23 cellular contexts compared by ENCODE assay signal in the genomic region with DNA sequence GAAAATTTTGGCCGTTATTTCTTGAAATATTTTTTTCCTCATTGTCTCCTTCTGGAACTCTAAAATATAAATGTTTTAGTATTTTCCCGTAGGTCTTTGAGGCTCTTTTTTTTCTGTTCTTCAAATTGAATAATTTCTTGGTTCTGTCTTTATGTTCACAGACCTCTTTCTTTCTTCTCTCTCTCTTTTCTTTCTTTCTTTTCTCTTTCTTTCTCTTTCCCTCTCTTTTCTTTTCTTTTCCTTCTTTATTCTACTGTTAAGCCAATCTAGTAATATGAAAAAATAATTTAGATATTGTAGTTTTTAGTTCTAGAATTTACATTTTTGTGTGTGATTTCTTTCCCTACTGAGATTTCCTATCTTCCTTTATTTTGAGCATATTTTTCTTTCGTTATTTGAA. TPM values are rescaled to one million over a fixed set of nuclear protein-coding genes. Genes with fewer than 3 reads are reported as not detected.
DNase-seq lines count a peak whose midpoint lies in the region; ATAC-seq, FAIRE-seq and TF ChIP-seq lines count a peak whose summit lies in the region.
"Had no signal": no experiment of that assay in that cellular context is flagged by ENCODE, and none has a peak within 500 bp of the region (broad histone marks: within the 10 kb centered on the region; RNA-seq: fewer than 3 reads in every experiment).

No MANE protein-coding gene starts in this region.

- intact Hi-C loops in sigmoid colon (cut with DNase I) (no loop called here), Caco-2 (cut with micrococcal nuclease; ENCODE audit: unreplicated experiment) (no loop called here)

- no peaks in the 10 kb centered on the region for H3K27me3 Mint-ChIP-seq in Caco-2 (ENCODE audit: insufficient read depth, unreplicated experiment)

- BruUV-seq in Caco-2 (replicated peaks; lab: Mats Ljungman, UMichigan): no TSS peak

- peaks cover 100% of the 10 kb centered on the region for H3K79me2 ChIP-seq in GM23248 (ENCODE audit: insufficient read depth)

- H3K27me3 ChIP-seq in GM23248 (replicated peaks; ENCODE audit: insufficient read depth) (no peaks in the 10 kb centered on the region), sigmoid colon (no peaks in the 10 kb centered on the region), Caco-2 (replicated peaks; ENCODE audit: control insufficient read depth, insufficient read depth, low read length) (no peaks in the 10 kb centered on the region)
- H3K27me3 ChIP-seq: BLaER1 had no signal

- peaks cover 69% of the 10 kb centered on the region for H4K20me1 ChIP-seq in GM23248 (ENCODE audit: insufficient read depth)

- H3K4me1 ChIP-seq in GM23248 (ENCODE audit: insufficient read depth) (peaks cover 77% of the 10 kb centered on the region), sigmoid colon (peaks cover 0 to 68% (median 51%) of the 10 kb centered on the region in 4 donors), Caco-2 (no peaks in the 10 kb centered on the region)

- 83 to 91% methylated on average over 3 of the region's 3 CpGs for WGBS in GM23248 (ENCODE audit: low coverage in 1 of 2, low lambda C conversion rate in 2 of 2, missing lambda C conversion rate in 2 of 2), 2 experiments
- 91 to 93% methylated on average over 3 of the region's 3 CpGs for WGBS in sigmoid colon, 2 donors

- H3K36me3 ChIP-seq in GM23248 (ENCODE audit: low read depth): peaks cover 27% of the 10 kb centered on the region
- H3K36me3 ChIP-seq in sigmoid colon: no peaks in the 10 kb centered on the region
- H3K36me3 ChIP-seq in Caco-2 (ENCODE audit: control insufficient read depth, insufficient read depth, low read length): no peaks in the 10 kb centered on the region

- no peak overlapping the region for H3K4me3 Mint-ChIP-seq in Caco-2 (ENCODE audit: unreplicated experiment)
- H3K4me3 Mint-ChIP-seq: CD4-positive, alpha-beta memory T cell had no signal

- CTCF ChIA-PET in Caco-2 (lab: Charles Lee): no interaction called here

- no peak for TF ChIP-seq EP300 in sigmoid colon (IDR thresholded peaks at IDR 0.05)

- peaks cover 93% of the 10 kb centered on the region for H3F3A ChIP-seq in GM23248 (ENCODE audit: insufficient read depth)

- no peaks in the 10 kb centered on the region for H3K36me3 Mint-ChIP-seq in Caco-2 (ENCODE audit: insufficient read depth, unreplicated experiment)
- H3K36me3 Mint-ChIP-seq: CD4-positive, alpha-beta memory T cell had no signal

- H3K4me1 Mint-ChIP-seq in Caco-2 (ENCODE audit: low read depth, unreplicated experiment): peaks cover 7% of the 10 kb centered on the region
- H3K4me1 Mint-ChIP-seq: CD4-positive, alpha-beta memory T cell had no signal

- POLR2A ChIA-PET in Caco-2 (lab: Charles Lee): no interaction called here

- TF ChIP-seq CTCF in sigmoid colon (IDR thresholded peaks at IDR 0.05) (no peak), Caco-2 (IDR thresholded peaks at IDR 0.05; ENCODE audit: insufficient read depth in 1 of 2, low read depth in 1 of 2, low read length in 1 of 2, severe bottlenecking in 1 of 2, unreplicated experiment in 1 of 2) (no peak)

- H3K9me3 ChIP-seq in GM23248 (ENCODE audit: low read depth): no peaks in the 10 kb centered on the region
- H3K9me3 ChIP-seq in sigmoid colon: no peaks in the 10 kb centered on the region
- H3K9me3 ChIP-seq in Caco-2: no peaks in the 10 kb centered on the region
- H3K9me3 ChIP-seq: A549, BLaER1 had no signal

- no peaks in the 10 kb centered on the region for H3K9me3 Mint-ChIP-seq in Caco-2 (ENCODE audit: unreplicated experiment)
- H3K9me3 Mint-ChIP-seq: CD4-positive, alpha-beta memory T cell had no signal

- peak; percentile 7 for FAIRE-seq in RCC 7860 (lab: Jason Lieb, UNC)
- peak; percentile 31 for FAIRE-seq in endometrium (lab: Jason Lieb, UNC)
- FAIRE-seq: A549, GM12892 had no signal

- H3K27ac ChIP-seq in GM23248 (peak overlapping the region; percentile 41; the same call in 1 of the 2 replicates), sigmoid colon (peak overlapping the region in 3 of 4 donors; percentile 2 to 66 (median 24))
- H3K27ac ChIP-seq: A549, BLaER1, RWPE1 had no signal

- no peak for TF ChIP-seq POLR2A in sigmoid colon (IDR thresholded peaks at IDR 0.05)

- no peak for ATAC-seq in GM18861 (IDR thresholded peaks at IDR 0.05; ENCODE audit: unreplicated experiment)
- ATAC-seq: A549, HCT116, PC-3 had no signal

- H3K9me2 ChIP-seq in GM23248 (ENCODE audit: insufficient read depth): no peaks in the 10 kb centered on the region

- no peak overlapping the region for H3K27ac Mint-ChIP-seq in Caco-2 (ENCODE audit: unreplicated experiment)
- H3K27ac Mint-ChIP-seq: CD4-positive, alpha-beta memory T cell had no signal

- in situ Hi-C loops in GM23248 (cut with MboI): no loop called here

- no peak overlapping the region for H3K9ac ChIP-seq in GM23248
- H3K9ac ChIP-seq: BLaER1 had no signal

- H2AFZ ChIP-seq in GM23248: no peak overlapping the region

- H3K4me3 ChIP-seq in GM23248: no peak overlapping the region
- H3K4me3 ChIP-seq in sigmoid colon: no peak overlapping the region
- no peak overlapping the region for H3K4me3 ChIP-seq in Caco-2 (ENCODE audit: low read depth, low read length)
- H3K4me3 ChIP-seq: A549, BLaER1 had no signal

- DNase-seq in GM23248 (no peak), RCC 7860 (ENCODE audit: low spot score) (no peak), sigmoid colon (no peak), Caco-2 (no peak), AML-193 (lab: John Stamatoyannopoulos, UW) (no peak)
- DNase-seq in stimulated activated CD4-positive, alpha-beta T cell treated with anti-CD3 and anti-CD28 coated beads, Interleukin-15, amount 100 ng/mL, for 24 hours: no peak
- DNase-seq: Calu3; CD4-positive, alpha-beta memory T cell; DMS53; KBM-7; MV-4-11; NCI-H1694 treated with DMSO at 0.1 percent for 48 hours; NCI-H510A; NCI-H774; PC-3; SIG-M5 had no signal

- peak overlapping the region; percentile 4 for H3K4me2 ChIP-seq in GM23248 (ENCODE audit: unreplicated experiment)
- H3K4me2 ChIP-seq: A549 had no signal

RNA-seq across cellular contexts. Expression of a gene that starts 30.1 kb away (rescaled TPM):
- 1,589 and 1,665 TPM in 2 replicates for total RNA-seq in GM23248 (2014; rRNA removed; shearing (Covaris generic))
- polyA plus RNA-seq in GM23248 (2016; fragmentation: Nextera tagmentation; extraction: Ambion mirVana): 1,380 and 1,381 TPM in 2 replicates
- total RNA-seq in sigmoid colon: 100 to 1,000 TPM; 334 to 443 (median 385) TPM
- polyA plus RNA-seq in sigmoid colon: 10 to 100 TPM; 37.8 to 39.9 (median 37.9) TPM
- total RNA-seq in Caco-2 (2022): 125 and 140 TPM in 2 replicates
